Comparison of ENCODE assay signal across 9 cellular contexts in genomic region chr22:49046546-49047305, GRCh38.
DNase-seq lines count a peak whose midpoint lies in the region; ATAC-seq, FAIRE-seq and TF ChIP-seq lines count a peak whose summit lies in the region.
"Had no signal": no experiment of that assay in that cellular context is flagged by ENCODE, and none has a peak within 500 bp of the region (broad histone marks: within the 10 kb centered on the region; RNA-seq: fewer than 3 reads in every experiment).

No MANE protein-coding gene starts in this region.

- no TSS peak for BruUV-seq in mammary epithelial cell (replicated peaks; lab: Mats Ljungman, UMichigan)

- H3K4ac ChIP-seq in mesendoderm (ENCODE audit: low read depth, low read length) = no peak overlapping the region

- no peak overlapping the region for H4K5ac ChIP-seq in mesendoderm (ENCODE audit: low read length)

- H3K9me3 Mint-ChIP-seq in astrocyte (ENCODE audit: unreplicated experiment) = no peaks in the 10 kb centered on the region

- H3K56ac ChIP-seq in mesendoderm (ENCODE audit: low read length) = no peak overlapping the region

- in situ Hi-C loops in mammary epithelial cell (cut with MboI; ENCODE audit: low sequenced_read_pairs in 2 of 2) = no loop called here

- H3K4me3 Mint-ChIP-seq in astrocyte (ENCODE audit: unreplicated experiment) = no peak overlapping the region
- H3K4me3 Mint-ChIP-seq: CD4-positive, CD25-positive, alpha-beta regulatory T cell had no signal

- H3K18ac ChIP-seq in mesendoderm (ENCODE audit: low read length) = no peak overlapping the region

- H3K4me1 Mint-ChIP-seq in astrocyte (ENCODE audit: low read depth, unreplicated experiment) = no peaks in the 10 kb centered on the region

- TF ChIP-seq CTCF in astrocyte (IDR thresholded peaks at IDR 0.05; ENCODE audit: insufficient read depth, low read depth, low read length) (no peak), mammary epithelial cell (conservative IDR thresholded peaks at IDR 0.05 in 1 of 2, IDR thresholded peaks at IDR 0.05 in 1 of 2; ENCODE audit: extremely low read depth in 1 of 2, insufficient read depth in 1 of 2, low read depth in 1 of 2, low read length in 2 of 2) (no peak)

- H3K27me3 ChIP-seq in astrocyte (ENCODE audit: insufficient read depth, low read length) (no peaks in the 10 kb centered on the region), mesendoderm (ENCODE audit: insufficient read depth, low read length, poor library complexity) (no peaks in the 10 kb centered on the region), mammary epithelial cell (ENCODE audit: insufficient read depth, low read length) (no peaks in the 10 kb centered on the region)

- H2BK15ac ChIP-seq in mesendoderm (replicated peaks; ENCODE audit: low read depth) = no peak overlapping the region

- CTCF ChIA-PET in mammary epithelial cell (lab: Charles Lee; ENCODE audit: low non-redundant PET) = no interaction called here

- H2BK5ac ChIP-seq in mesendoderm (ENCODE audit: low read length) = no peak overlapping the region

- H2AK5ac ChIP-seq in mesendoderm (ENCODE audit: low read length) = no peak overlapping the region

- no peak for ATAC-seq in HG03025 (IDR thresholded peaks at IDR 0.05; ENCODE audit: low FRiP score, unreplicated experiment)

- H3K23ac ChIP-seq in mesendoderm (ENCODE audit: low read length) = no peak overlapping the region

- H3K36me3 Mint-ChIP-seq in astrocyte (ENCODE audit: low read depth, unreplicated experiment) = no peaks in the 10 kb centered on the region
- H3K36me3 Mint-ChIP-seq: CD4-positive, CD25-positive, alpha-beta regulatory T cell had no signal

- no peak overlapping the region for H3K27ac ChIP-seq in astrocyte (ENCODE audit: low read depth, low read length)
- H3K27ac ChIP-seq in mesendoderm (ENCODE audit: low read depth, low read length) = no peak overlapping the region
- no peak overlapping the region for H3K27ac ChIP-seq in mammary epithelial cell (ENCODE audit: insufficient read depth, low read depth, low read length)

- no CpG with 5 or more reads among the region's 17 CpGs for WGBS in mesendoderm (ENCODE audit: extremely low coverage, insufficient coverage, low lambda C conversion rate)
- WGBS in mammary epithelial cell (ENCODE audit: low coverage, missing lambda C conversion rate) = 44% methylated on average over 17 of the region's 17 CpGs

- no peak for FAIRE-seq in astrocyte (lab: Jason Lieb, UNC)

- peak overlapping the region; percentile 34 for H3K27ac Mint-ChIP-seq in astrocyte (ENCODE audit: unreplicated experiment)
- H3K27ac Mint-ChIP-seq: CD4-positive, CD25-positive, alpha-beta regulatory T cell had no signal

- H3K4me1 ChIP-seq in astrocyte (ENCODE audit: insufficient read depth, low read length) (no peaks in the 10 kb centered on the region), mesendoderm (ENCODE audit: control insufficient read depth, low read depth, low read length) (no peaks in the 10 kb centered on the region), mammary epithelial cell (ENCODE audit: insufficient read depth, low read length) (no peaks in the 10 kb centered on the region)

- H4K20me1 ChIP-seq in astrocyte (ENCODE audit: insufficient read depth, low read length) (no peaks in the 10 kb centered on the region), mammary epithelial cell (ENCODE audit: insufficient read depth, low read length) (no peaks in the 10 kb centered on the region)

- no peaks in the 10 kb centered on the region for H3K79me1 ChIP-seq in mesendoderm (ENCODE audit: low read length)

- no peak overlapping the region for H2BK120ac ChIP-seq in mesendoderm (ENCODE audit: low read depth, low read length)

- H3K4me2 ChIP-seq in astrocyte (ENCODE audit: low read length) = no peak overlapping the region
- no peak overlapping the region for H3K4me2 ChIP-seq in mesendoderm (ENCODE audit: low read length)
- H3K4me2 ChIP-seq in mammary epithelial cell (ENCODE audit: insufficient read depth, low read depth, low read length) = no peak overlapping the region

- H3K36me3 ChIP-seq in astrocyte (ENCODE audit: insufficient read depth, low read length) = no peaks in the 10 kb centered on the region
- no peaks in the 10 kb centered on the region for H3K36me3 ChIP-seq in mesendoderm (ENCODE audit: control insufficient read depth, insufficient read depth, low read length)
- no peaks in the 10 kb centered on the region for H3K36me3 ChIP-seq in mammary epithelial cell (ENCODE audit: insufficient read depth, low read length)

- H2AFZ ChIP-seq in astrocyte (ENCODE audit: low read depth, low read length) = no peak overlapping the region
- no peak overlapping the region for H2AFZ ChIP-seq in mammary epithelial cell (ENCODE audit: low read depth, low read length)

- DNase-seq in SKM-1 (lab: John Stamatoyannopoulos, UW; ENCODE audit: unreplicated experiment) (peak; percentile 2), SKM-1 treated with dmso at 0.1 percent for 144 hours (lab: John Stamatoyannopoulos, UW; ENCODE audit: unreplicated experiment) (no peak), NCI-H526 treated with DMSO at 0.1 percent for 48 hours (lab: John Stamatoyannopoulos, UW) (peak; percentile 16), astrocyte (ENCODE audit: low read depth) (no peak), mesendoderm (peak; percentile 90), mammary epithelial cell (no peak), NCI-H187 (lab: John Stamatoyannopoulos, UW) (no peak)

- no peak overlapping the region for H3K4me3 ChIP-seq in astrocyte (ENCODE audit: insufficient read depth, low read depth, low read length)
- no peak overlapping the region for H3K4me3 ChIP-seq in mesendoderm (ENCODE audit: low read length)
- no peak overlapping the region for H3K4me3 ChIP-seq in mammary epithelial cell (replicated peaks in 1 of 3; ENCODE audit: insufficient read depth in 1 of 3, low read depth in 2 of 3, low read length in 3 of 3)

- H3K9ac ChIP-seq in astrocyte (ENCODE audit: low read length) = no peak overlapping the region
- H3K9ac ChIP-seq in mesendoderm (ENCODE audit: low read length) = no peak overlapping the region
- H3K9ac ChIP-seq in mammary epithelial cell (ENCODE audit: insufficient read depth, low read length) = no peak overlapping the region

- no peak overlapping the region for H4K8ac ChIP-seq in mesendoderm (ENCODE audit: low read depth, low read length)

- dilution Hi-C loops in mammary epithelial cell (cut with HindIII; ENCODE audit: low sequenced_read_pairs) = no loop called here

- peaks cover 62% of the 10 kb centered on the region for H3K27me3 Mint-ChIP-seq in astrocyte (ENCODE audit: low read depth, unreplicated experiment)
- H3K27me3 Mint-ChIP-seq: CD4-positive, CD25-positive, alpha-beta regulatory T cell had no signal

- no peaks in the 10 kb centered on the region for H3K79me2 ChIP-seq in astrocyte (ENCODE audit: insufficient read depth, low read length)
- H3K79me2 ChIP-seq in mesendoderm (ENCODE audit: control insufficient read depth, insufficient read depth, low read length) = no peaks in the 10 kb centered on the region
- H3K79me2 ChIP-seq in mammary epithelial cell (ENCODE audit: insufficient read depth, low read length) = no peaks in the 10 kb centered on the region

- intact Hi-C loops in mammary epithelial cell (cut with micrococcal nuclease) = no loop called here

- H3K9me3 ChIP-seq in astrocyte (ENCODE audit: insufficient read depth, low read depth, low read length) = no peaks in the 10 kb centered on the region
- H3K9me3 ChIP-seq in mammary epithelial cell (replicated peaks; ENCODE audit: insufficient read depth, low read length) = peaks cover 69% of the 10 kb centered on the region

Comparison
In these comparisons a context has a peak if more than half of its experiments do, and no peak if none do; other contexts are left out.
1. DNase-seq: peak in SKM-1 (single experiment), NCI-H526 treated with DMSO at 0.1 percent for 48 hours (single experiment) and mesendoderm (single experiment); none in SKM-1 treated with dmso at 0.1 percent for 144 hours (single experiment), astrocyte (single experiment), mammary epithelial cell (single experiment) and NCI-H187 (0 of 2).